In genomic region chr17:27199948-27200347, GRCh38 we compare ENCODE assay signal across 16 cellular contexts.
"Had no signal": no experiment of that assay in that cellular context is flagged by ENCODE, and none has a peak within 500 bp of the region (broad histone marks: within the 10 kb centered on the region; RNA-seq: fewer than 3 reads in every experiment).

No MANE protein-coding gene starts in this region.

- H3K4me3 ChIP-seq: body of pancreas, right lobe of liver, upper lobe of left lung had no signal

- H3K36me3 Mint-ChIP-seq: mesothelial cell of epicardium, T-cell had no signal

- H3K9me3 Mint-ChIP-seq: activated T-cell treated with anti-CD3 and anti-CD28 coated beads, Interleukin-2, amount 50 U/mL, for 72 hours; stimulated activated naive CD8-positive, alpha-beta T cell treated with anti-CD3 and anti-CD28 coated beads, Interleukin-15, amount 100 ng/mL, for 72 hours; T-cell had no signal

- DNase-seq: activated CD4-positive, alpha-beta T cell treated with anti-CD3 and anti-CD28 coated beads, Interleukin-2, amount 50 U/mL, for 4 hours; activated CD8-positive, alpha-beta memory T cell treated with anti-CD3 and anti-CD28 coated beads, Interleukin-2, amount 50 U/mL, for 48 hours; activated naive CD8-positive, alpha-beta T cell treated with anti-CD3 and anti-CD28 coated beads for 36 hours; amygdala; body of pancreas; kidney glomerular epithelial cell; right lobe of liver; SK-N-SH; stimulated activated naive CD8-positive, alpha-beta T cell treated with anti-CD3 and anti-CD28 coated beads, Interleukin-15, amount 100 ng/mL, for 72 hours; T-cell; T-helper 9 cell; upper lobe of left lung had no signal

- H3K27ac Mint-ChIP-seq: activated naive CD8-positive, alpha-beta T cell treated with anti-CD3 and anti-CD28 coated beads for 36 hours; activated T-cell treated with anti-CD3 and anti-CD28 coated beads, Interleukin-2, amount 50 U/mL, for 72 hours; mesothelial cell of epicardium; stimulated activated naive CD8-positive, alpha-beta T cell treated with anti-CD3 and anti-CD28 coated beads, Interleukin-15, amount 100 ng/mL, for 72 hours; T-cell had no signal

- H3K4me3 Mint-ChIP-seq: activated naive CD8-positive, alpha-beta T cell treated with anti-CD3 and anti-CD28 coated beads for 36 hours; activated T-cell treated with anti-CD3 and anti-CD28 coated beads, Interleukin-2, amount 50 U/mL, for 72 hours; mesothelial cell of epicardium; neural crest cell; stimulated activated naive CD8-positive, alpha-beta T cell treated with anti-CD3 and anti-CD28 coated beads, Interleukin-15, amount 100 ng/mL, for 72 hours; T-cell had no signal

- ATAC-seq: activated CD4-positive, CD25-positive, alpha-beta regulatory T cell treated with anti-CD3 and anti-CD28 coated beads, Interleukin-2, amount 50 U/mL, for 24 hours; body of pancreas; right lobe of liver; stimulated activated naive CD8-positive, alpha-beta T cell treated with anti-CD3 and anti-CD28 coated beads, Interleukin-15, amount 100 ng/mL, for 72 hours; T-cell had no signal

- H3K27me3 Mint-ChIP-seq: stimulated activated naive CD8-positive, alpha-beta T cell treated with anti-CD3 and anti-CD28 coated beads, Interleukin-15, amount 100 ng/mL, for 72 hours had no signal

- H3K4me1 Mint-ChIP-seq: activated naive CD8-positive, alpha-beta T cell treated with anti-CD3 and anti-CD28 coated beads for 36 hours; mesothelial cell of epicardium; neural crest cell had no signal
